Comparison of ENCODE assay signal across 31 cellular contexts in the genomic region with DNA sequence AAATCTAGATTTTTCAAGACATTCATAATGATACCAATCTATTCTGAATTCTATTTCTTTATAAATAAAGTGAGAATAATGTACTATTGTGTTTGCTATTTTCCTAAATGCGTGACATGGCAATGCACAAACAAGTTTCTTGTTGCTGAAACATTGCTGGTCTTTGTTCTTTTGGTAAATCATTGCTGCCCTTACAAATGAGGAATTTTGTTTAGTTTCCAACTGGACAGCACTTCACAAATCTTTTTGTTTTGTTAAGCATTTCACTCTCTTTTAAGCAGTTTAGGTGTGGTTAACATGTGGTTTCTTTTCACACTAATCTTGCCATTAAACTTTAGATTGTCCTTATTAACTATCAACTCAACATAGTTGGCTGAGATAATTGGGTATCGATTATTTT.
"Had no signal": no experiment of that assay in that cellular context is flagged by ENCODE, and none has a peak within 500 bp of the region (broad histone marks: within the 10 kb centered on the region; RNA-seq: fewer than 3 reads in every experiment).

No MANE protein-coding gene starts in this region.

- H3K27me3 ChIP-seq: adrenal gland, ascending aorta, esophagus muscularis mucosa, foreskin keratinocyte, pancreas had no signal

- H3K4me1 ChIP-seq: adrenal gland, ascending aorta, esophagus muscularis mucosa, foreskin keratinocyte, pancreas, psoas muscle had no signal

- H3K4me3 ChIP-seq: adrenal gland, ascending aorta, esophagus muscularis mucosa, pancreas, psoas muscle, thoracic aorta had no signal

- ATAC-seq: activated CD4-positive, CD25-positive, alpha-beta regulatory T cell treated with anti-CD3 and anti-CD28 coated beads, Interleukin-2, amount 50 U/mL, for 24 hours; foreskin keratinocyte; left cardiac atrium; left ventricle myocardium superior; naive thymus-derived CD4-positive, alpha-beta T cell; pancreas; psoas muscle; right cardiac atrium had no signal

- H3K36me3 ChIP-seq: adrenal gland, ascending aorta, esophagus muscularis mucosa, pancreas, thoracic aorta, WERI-Rb-1 had no signal

- DNase-seq: activated CD4-positive, alpha-beta T cell treated with anti-CD3 and anti-CD28 coated beads for 48 hours; activated CD4-positive, alpha-beta T cell treated with anti-CD3 and anti-CD28 coated beads, Interleukin-2, amount 50 U/mL, for 48 hours; activated CD8-positive, alpha-beta memory T cell treated with anti-CD3 and anti-CD28 coated beads, Interleukin-2, amount 50 U/mL, for 4 hours; activated effector memory CD4-positive, alpha-beta T cell treated with anti-CD3 and anti-CD28 coated beads, Interleukin-2, amount 50 U/mL, for 16 hours; activated naive CD4-positive, alpha-beta T cell treated with anti-CD3 and anti-CD28 coated beads for 36 hours; activated naive CD8-positive, alpha-beta T cell treated with anti-CD3 and anti-CD28 coated beads for 36 hours; activated T-cell treated with anti-CD3 and anti-CD28 coated beads, Interleukin-2, amount 50 U/mL, for 1 hour; adrenal gland; central memory CD4-positive, alpha-beta T cell; effector CD4-positive, alpha-beta T cell; foreskin keratinocyte; glutamatergic neuron; islet precursor cell; left cardiac atrium; left ventricle myocardium superior; naive thymus-derived CD4-positive, alpha-beta T cell; nucleus accumbens; pancreas; psoas muscle; right cardiac atrium; stimulated activated CD4-positive, alpha-beta T cell treated with anti-CD3 and anti-CD28 coated beads, Interleukin-15, amount 100 ng/mL, for 24 hours; stimulated activated CD4-positive, alpha-beta T cell treated with anti-CD3 and anti-CD28 coated beads, Interleukin-2, amount 100 ng/mL, for 24 hours; stimulated activated naive CD4-positive, alpha-beta T cell; SW 1271; T1000; trophoblast cell; WERI-Rb-1 had no signal

- H3K9me3 ChIP-seq: adrenal gland, ascending aorta, psoas muscle, thoracic aorta had no signal

- H3K27ac ChIP-seq: adrenal gland, ascending aorta, esophagus muscularis mucosa, foreskin keratinocyte, pancreas, psoas muscle, thoracic aorta, WERI-Rb-1 had no signal
